ENCODE assay signal across 10 cellular contexts in the genomic region with DNA sequence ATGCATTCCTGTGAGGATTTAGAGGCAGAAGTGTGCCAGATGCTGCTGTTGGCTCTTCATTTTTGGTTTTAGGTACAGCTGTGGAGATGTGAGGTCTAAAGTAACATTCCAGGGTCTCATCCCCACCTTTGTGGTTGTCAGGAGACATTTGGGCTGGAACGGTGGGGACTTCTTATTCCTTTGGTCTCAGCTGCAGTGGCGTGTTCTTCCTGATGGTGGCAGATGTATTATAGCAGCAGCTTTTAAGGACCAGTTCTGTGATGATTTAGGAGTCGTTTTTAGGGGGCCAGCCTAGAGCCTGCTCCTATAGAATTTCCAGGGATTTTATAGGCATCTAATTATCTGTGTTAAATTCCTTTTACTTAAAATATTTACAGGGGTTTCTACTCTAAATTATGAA.
DNase-seq lines count a peak whose midpoint lies in the region; ATAC-seq and TF ChIP-seq lines count a peak whose summit lies in the region.
"Had no signal": no experiment of that assay in that cellular context is flagged by ENCODE, and none has a peak within 500 bp of the region (broad histone marks: within the 10 kb centered on the region; RNA-seq: fewer than 3 reads in every experiment).

No MANE protein-coding gene starts in this region.

- ATAC-seq in PC-3 (peak; percentile 67), HG02970 (IDR thresholded peaks at IDR 0.05; ENCODE audit: low FRiP score, unreplicated experiment) (no peak)
- ATAC-seq: K562 had no signal

- CTCF ChIA-PET in PC-3 (lab: Charles Lee) = interaction anchor here (0.6 kb wide), 1 partner anchor 56 kb away, joined by 3 read pairs; no protein-coding TSS in a partner anchor

- H4K20me1 ChIP-seq in PC-3 (ENCODE audit: low read length) = no peaks in the 10 kb centered on the region

- no peaks in the 10 kb centered on the region for H3K9me2 ChIP-seq in PC-3 (replicated peaks; ENCODE audit: low read length)

- DNase-seq in AG09309 (ENCODE audit: low read depth) = no peak
- peak; percentile 55 for DNase-seq in PC-3
- no peak for DNase-seq in fibroblast of villous mesenchyme (ENCODE audit: low read depth)
- DNase-seq in retina = no peak
- DNase-seq in hypothalamus (lab: John Stamatoyannopoulos, UW) = no peak
- DNase-seq in NCI-H524 treated with DMSO at 0.1 percent for 48 hours (lab: John Stamatoyannopoulos, UW) = no peak
- DNase-seq: activated B cell treated with CpG ODN at 0.5 μM for 24 hours had no signal

- no peaks in the 10 kb centered on the region for H3K27me3 ChIP-seq in PC-3 (ENCODE audit: low read length)

- H3K9ac ChIP-seq in PC-3 (ENCODE audit: low read length) = no peak overlapping the region

- H3K4me2 ChIP-seq in PC-3 (ENCODE audit: low read length) = no peak overlapping the region

- TF ChIP-seq CTCF in AG09309 (IDR thresholded peaks at IDR 0.05; ENCODE audit: control insufficient read depth, insufficient read depth, low read depth, low read length, missing control alignments) = peak; percentile 56
- TF ChIP-seq CTCF in GM12873 (IDR thresholded peaks at IDR 0.05; ENCODE audit: insufficient read depth, low read depth, low read length, missing control alignments) = peak; percentile 34
- peak; percentile 67 for TF ChIP-seq CTCF in PC-3 (conservative IDR thresholded peaks at IDR 0.05; ENCODE audit: low read depth, low read length)
- TF ChIP-seq CTCF in fibroblast of villous mesenchyme (IDR thresholded peaks at IDR 0.05; ENCODE audit: insufficient read depth, low read depth, low read length) = peak; percentile 6

- no peaks in the 10 kb centered on the region for H3K36me3 ChIP-seq in PC-3 (ENCODE audit: low read depth, low read length)

- no peaks in the 10 kb centered on the region for H3K4me1 ChIP-seq in PC-3 (ENCODE audit: insufficient read depth, low read length)

- no peaks in the 10 kb centered on the region for H3K79me2 ChIP-seq in PC-3 (ENCODE audit: low read length)

- no TSS peak for BruUV-seq in PC-3 (replicated peaks; lab: Mats Ljungman, UMichigan)

- H3K27ac ChIP-seq in PC-3 (ENCODE audit: low read length) = no peak overlapping the region

- H2AFZ ChIP-seq in PC-3 (ENCODE audit: low read length) = peak overlapping the region; percentile 70

- intact Hi-C loops in PC-3 (cut with micrococcal nuclease) = loop anchor here (1.0 to 5.0 kb wide), 2 partner anchors 343 to 384 kb away; no protein-coding TSS in a partner anchor

- H3K4me3 ChIP-seq in AG09309 (ENCODE audit: control insufficient read depth, low read depth, low read length) (no peak overlapping the region), PC-3 (ENCODE audit: low read length) (no peak overlapping the region), fibroblast of villous mesenchyme (ENCODE audit: low read depth, low read length) (no peak overlapping the region)
- H3K4me3 ChIP-seq: K562 had no signal

- no peaks in the 10 kb centered on the region for H3F3A ChIP-seq in PC-3 (ENCODE audit: low read length, unreplicated experiment)

- no peaks in the 10 kb centered on the region for H3K9me3 ChIP-seq in PC-3 (ENCODE audit: low read length)

- POLR2A ChIA-PET in PC-3 (lab: Charles Lee; ENCODE audit: unreplicated experiment) = no interaction called here

Comparison
In these comparisons a context has a peak if more than half of its experiments do, and no peak if none do; other contexts are left out.
1. CTCF ChIP-seq: peak in every context shown above with its lines; median percentile 67 in PC-3; 56 in AG09309; 34 in GM12873; 6 in fibroblast of villous mesenchyme.